ENCODE assay signal across 1 cellular context in genomic region chr15:92810418-92811138, GRCh38.
TF ChIP-seq lines count a peak whose summit lies in the region.

No MANE protein-coding gene starts in this region.

TF ChIP-seq in K562, 482 proteins besides CTCF, POLR2A, EP300 and RAD21 (continued from another document):
- TF ChIP-seq CREB3L1 (IDR thresholded peaks at IDR 0.05; ENCODE audit: borderline replicate concordance, low read depth) (no peak), GTF2E2 (tag; IDR thresholded peaks at IDR 0.05) (no peak; the same call in 1 of the 2 replicates), RBFOX2 (IDR thresholded peaks at IDR 0.05; ENCODE audit: low read depth, low read length) (peak; percentile 66), YY1 (IDR thresholded peaks at IDR 0.05; ENCODE audit: borderline replicate concordance in 1 of 3, control insufficient read depth in 1 of 3, extremely low read depth in 1 of 3, insufficient read depth in 3 of 3, insufficient read length in 1 of 3, insufficient replicate concordance in 2 of 3, low read depth in 1 of 3, low read length in 2 of 3) (peak in 1 of 3 experiments; percentile 31), FOXA3 (CRISPR knock-in tag; conservative IDR thresholded peaks at IDR 0.05 in 1 of 2, IDR thresholded peaks at IDR 0.05 in 1 of 2) (no peak), CREBBP (IDR thresholded peaks at IDR 0.05; ENCODE audit: low read depth, low read length) (no peak), KLF10 (CRISPR knock-in tag; IDR thresholded peaks at IDR 0.05) (no peak), FOXK2 (conservative IDR thresholded peaks at IDR 0.05 in 1 of 2, IDR thresholded peaks at IDR 0.05 in 1 of 2; ENCODE audit: low read depth in 2 of 2) (0 out of 4 replicates have a peak, but pooled peaks of 1 of the 2 experiments have one; percentile 48)
TF ChIP-seq in K562: peak in this region for 44.
